Comparison of ENCODE assay signal across 9 cellular contexts in genomic region chr19:43640424-43640757, GRCh38. TPM values are rescaled to one million over a fixed set of nuclear protein-coding genes. Genes with fewer than 3 reads are reported as not detected.
DNase-seq lines count a peak whose midpoint lies in the region; ATAC-seq, FAIRE-seq and TF ChIP-seq lines count a peak whose summit lies in the region.
"Had no signal": no experiment of that assay in that cellular context is flagged by ENCODE, and none has a peak within 500 bp of the region (broad histone marks: within the 10 kb centered on the region; RNA-seq: fewer than 3 reads in every experiment).

No MANE protein-coding gene starts in this region.

- DNase-seq in HCT116 (ENCODE audit: low read depth, low spot score) (no peak), SW480 (ENCODE audit: low spot score) (no peak), NOMO-1 (lab: John Stamatoyannopoulos, UW; ENCODE audit: unreplicated experiment in 2 of 2) (no peak), frontal cortex (ENCODE audit: low spot score in 2 of 2) (no peak), NCI-H187 treated with DMSO at 0.1 percent for 48 hours (lab: John Stamatoyannopoulos, UW) (no peak)
- DNase-seq in activated T-helper 2 cell treated with anti-CD3 and anti-CD28 coated beads, Interferon-gamma antibody, Interleukin-2, Interleukin-4, amounts not matched to agents 10 μg/mL and 5 μg/mL and 100 μg/mL, durations not matched to agents 14 hours and 24 hours and 36 hours (ENCODE audit: low spot score), result no peak
- DNase-seq: MV-4-11 had no signal

- TF ChIP-seq RAD21 in HCT116 (IDR thresholded peaks at IDR 0.05; ENCODE audit: low read depth), result no peak

- TF ChIP-seq POLR2A in HCT116 (IDR thresholded peaks at IDR 0.05; ENCODE audit: borderline replicate concordance, extremely low read depth, insufficient read depth, insufficient read length), result no peak

- H3K4me3 ChIP-seq in HCT116 (replicated peaks in 1 of 2; ENCODE audit: low read depth in 1 of 2, low read length in 2 of 2) (peak overlapping the region; percentile 48 to 52), iPS-11a (ENCODE audit: low read depth, low read length) (peak overlapping the region; percentile 74), skeletal muscle satellite cell (ENCODE audit: low read length) (peak overlapping the region; percentile 61)

- H3K36me3 Mint-ChIP-seq in activated T-helper 2 cell treated with anti-CD3 and anti-CD28 coated beads, Interferon-gamma antibody, Interleukin-2, Interleukin-4, amounts not matched to agents 10 μg/mL and 5 μg/mL and 100 μg/mL, durations not matched to agents 14 hours and 24 hours and 36 hours (ENCODE audit: low read depth), result no peaks in the 10 kb centered on the region

- no peak overlapping the region for H2AFZ ChIP-seq in HCT116 (ENCODE audit: low read depth, low read length, poor library complexity, severe bottlenecking)

- H3K9ac ChIP-seq in HCT116 (ENCODE audit: low read length), result peak overlapping the region; percentile 35; the same call in 1 of the 2 replicates
- H3K9ac ChIP-seq in skeletal muscle satellite cell (ENCODE audit: low read depth, low read length), result no peak overlapping the region

- peaks cover 7% of the 10 kb centered on the region; the same call in 1 of the 2 replicates for H3K27me3 ChIP-seq in HCT116 (ENCODE audit: insufficient read depth, low read length)
- peaks cover 39% of the 10 kb centered on the region for H3K27me3 ChIP-seq in skeletal muscle satellite cell (ENCODE audit: control insufficient read depth, insufficient read depth, low read length)

- H3K9me3 Mint-ChIP-seq in activated T-helper 2 cell treated with anti-CD3 and anti-CD28 coated beads, Interferon-gamma antibody, Interleukin-2, Interleukin-4, amounts not matched to agents 10 μg/mL and 5 μg/mL and 100 μg/mL, durations not matched to agents 14 hours and 24 hours and 36 hours, result no peaks in the 10 kb centered on the region

- H3K27ac Mint-ChIP-seq in activated T-helper 2 cell treated with anti-CD3 and anti-CD28 coated beads, Interferon-gamma antibody, Interleukin-2, Interleukin-4, amounts not matched to agents 10 μg/mL and 5 μg/mL and 100 μg/mL, durations not matched to agents 14 hours and 24 hours and 36 hours, result no peak overlapping the region

- no peaks in the 10 kb centered on the region for H3K9me3 ChIP-seq in HCT116 (ENCODE audit: control insufficient read depth in 1 of 2, insufficient read depth in 1 of 2, low read depth in 1 of 2, low read length in 2 of 2)
- H3K9me3 ChIP-seq in skeletal muscle satellite cell (replicated peaks; ENCODE audit: low read length), result no peaks in the 10 kb centered on the region

- RAD21 ChIA-PET in HCT116 (lab: Charles Lee; ENCODE audit: low non-redundant PET in 1 of 2, low total read pairs in 2 of 2, uncharacterized antibody in 2 of 2, unreplicated experiment in 2 of 2), result no interaction called here

- FAIRE-seq in frontal cortex (lab: Jason Lieb, UNC), result no peak

- ATAC-seq in HCT116, result no peak

- H3K4me1 ChIP-seq in HCT116 (ENCODE audit: control insufficient read depth in 1 of 2, insufficient read depth in 2 of 2, low read length in 2 of 2) (peaks cover 14 to 30% of the 10 kb centered on the region in 2 experiments), skeletal muscle satellite cell (ENCODE audit: control insufficient read depth, insufficient read depth, low read length) (peaks cover 12% of the 10 kb centered on the region)

- H4K20me1 ChIP-seq in HCT116 (ENCODE audit: insufficient read depth), result no peaks in the 10 kb centered on the region

- BruUV-seq in HCT116 (replicated peaks; lab: Mats Ljungman, UMichigan), result no TSS peak

- CTCF ChIA-PET in HCT116 (lab: Charles Lee), result no interaction called here

- no peaks in the 10 kb centered on the region for H3K36me3 ChIP-seq in HCT116 (ENCODE audit: control insufficient read depth in 1 of 2, insufficient read depth in 2 of 2, low read length in 2 of 2)
- no peaks in the 10 kb centered on the region for H3K36me3 ChIP-seq in skeletal muscle satellite cell (ENCODE audit: insufficient read depth, low read length)

- intact Hi-C loops in HCT116 (cut with micrococcal nuclease), result no loop called here
- intact Hi-C loops in activated T-helper 2 cell treated with anti-CD3 and anti-CD28 coated beads, Interferon-gamma antibody, Interleukin-2, Interleukin-4, amounts not matched to agents 10 μg/mL and 5 μg/mL and 100 μg/mL, durations not matched to agents 14 hours and 24 hours and 36 hours (cut with micrococcal nuclease), result no loop called here

- no peaks in the 10 kb centered on the region for H3K9me2 ChIP-seq in HCT116 (ENCODE audit: insufficient read depth)

- peak overlapping the region; percentile 83 for H3K4me2 ChIP-seq in HCT116 (ENCODE audit: low read length)
- H3K4me2 ChIP-seq in skeletal muscle satellite cell (ENCODE audit: low read length), result peak overlapping the region; percentile 82

- peak overlapping the region; percentile 66 for H3K4me3 Mint-ChIP-seq in activated T-helper 2 cell treated with anti-CD3 and anti-CD28 coated beads, Interferon-gamma antibody, Interleukin-2, Interleukin-4, amounts not matched to agents 10 μg/mL and 5 μg/mL and 100 μg/mL, durations not matched to agents 14 hours and 24 hours and 36 hours (ENCODE audit: low read depth)

- no peaks in the 10 kb centered on the region for H3K79me2 ChIP-seq in HCT116 (ENCODE audit: insufficient read depth, low read length)

- peaks cover 43% of the 10 kb centered on the region for H3K27me3 Mint-ChIP-seq in activated T-helper 2 cell treated with anti-CD3 and anti-CD28 coated beads, Interferon-gamma antibody, Interleukin-2, Interleukin-4, amounts not matched to agents 10 μg/mL and 5 μg/mL and 100 μg/mL, durations not matched to agents 14 hours and 24 hours and 36 hours (ENCODE audit: low read depth)

- peak overlapping the region; percentile 40; the same call in 1 of the 2 replicates for H3K27ac ChIP-seq in HCT116 (ENCODE audit: low read depth, low read length)

- peaks cover 8% of the 10 kb centered on the region for H3K4me1 Mint-ChIP-seq in activated T-helper 2 cell treated with anti-CD3 and anti-CD28 coated beads, Interferon-gamma antibody, Interleukin-2, Interleukin-4, amounts not matched to agents 10 μg/mL and 5 μg/mL and 100 μg/mL, durations not matched to agents 14 hours and 24 hours and 36 hours (ENCODE audit: low read depth)

- no peak for TF ChIP-seq CTCF in HCT116 (IDR thresholded peaks at IDR 0.05 in 2 of 3, conservative IDR thresholded peaks at IDR 0.05 in 1 of 3; ENCODE audit: borderline replicate concordance in 1 of 3, insufficient read depth in 1 of 3, low read depth in 2 of 3, low read length in 2 of 3)

- POLR2A ChIA-PET in HCT116 (lab: Charles Lee), result no interaction called here

TF ChIP-seq in HCT116, 20 proteins besides CTCF, POLR2A, EP300 and RAD21 (continues in another document):
- TF ChIP-seq CBX3 (IDR thresholded peaks at IDR 0.05; ENCODE audit: low read depth) (no peak), EZH2phosphoT487 (IDR thresholded peaks at IDR 0.05; ENCODE audit: borderline replicate concordance) (no peak), POLR2AphosphoS5 (IDR thresholded peaks at IDR 0.05; ENCODE audit: low read depth, low read length) (no peak), ZFX (IDR thresholded peaks at IDR 0.05) (no peak), CEBPB (IDR thresholded peaks at IDR 0.05; ENCODE audit: low read depth) (no peak), FOSL1 (IDR thresholded peaks at IDR 0.05; ENCODE audit: low read depth) (no peak), EGR1 (IDR thresholded peaks at IDR 0.05; ENCODE audit: low read depth) (no peak), ATF3 (IDR thresholded peaks at IDR 0.05) (no peak)

RNA-seq across cellular contexts. Expression of gene CADM4, which starts 0.7 kb away (rescaled TPM):
- 28.7 TPM for total RNA-seq in HCT116 (2021; ENCODE audit: unreplicated experiment)
- 33.7 and 34.8 TPM in 2 replicates for polyA plus RNA-seq in HCT116 (2012)
- 0.39 and 0.44 TPM in 2 replicates for total RNA-seq in activated T-helper 2 cell treated with anti-CD3 and anti-CD28 coated beads, Interferon-gamma antibody, Interleukin-2, Interleukin-4, amounts not matched to agents 10 μg/mL and 5 μg/mL and 100 μg/mL, durations not matched to agents 14 hours and 24 hours and 36 hours
- total RNA-seq in skeletal muscle satellite cell (2012; rRNA removed), result 0.25 and 1.1 TPM in 2 replicates
- total RNA-seq in frontal cortex, result 93.3 TPM

RNA-seq across cellular contexts. Expression of gene ZNF428, which starts 21.0 kb away (rescaled TPM):
- total RNA-seq in HCT116 (2021; ENCODE audit: unreplicated experiment), result 39.6 TPM
- polyA plus RNA-seq in HCT116 (2012), result 37.5 and 37.7 TPM in 2 replicates
- total RNA-seq in activated T-helper 2 cell treated with anti-CD3 and anti-CD28 coated beads, Interferon-gamma antibody, Interleukin-2, Interleukin-4, amounts not matched to agents 10 μg/mL and 5 μg/mL and 100 μg/mL, durations not matched to agents 14 hours and 24 hours and 36 hours, result 17.7 and 19.1 TPM in 2 replicates
- total RNA-seq in skeletal muscle satellite cell (2012; rRNA removed), result 16.7 and 22.1 TPM in 2 replicates
- 157 TPM for total RNA-seq in frontal cortex

RNA-seq across cellular contexts. Expression of gene SRRM5, which starts 28.5 kb away (rescaled TPM):
- total RNA-seq in HCT116 (2021; ENCODE audit: unreplicated experiment), result not detected
- 0.16 and 0.20 TPM in 2 replicates for polyA plus RNA-seq in HCT116 (2012)
- 0.32 and 0.46 TPM in 2 replicates for total RNA-seq in activated T-helper 2 cell treated with anti-CD3 and anti-CD28 coated beads, Interferon-gamma antibody, Interleukin-2, Interleukin-4, amounts not matched to agents 10 μg/mL and 5 μg/mL and 100 μg/mL, durations not matched to agents 14 hours and 24 hours and 36 hours
- not detected in 2 replicates for total RNA-seq in skeletal muscle satellite cell (2012; rRNA removed)
- not detected for total RNA-seq in frontal cortex

RNA-seq across cellular contexts. Expression of gene PLAUR, which starts 29.6 kb away (rescaled TPM):
- total RNA-seq in HCT116 (2021; ENCODE audit: unreplicated experiment), result 98.1 TPM
- polyA plus RNA-seq in HCT116 (2012), result 161 and 211 TPM in 2 replicates
- total RNA-seq in activated T-helper 2 cell treated with anti-CD3 and anti-CD28 coated beads, Interferon-gamma antibody, Interleukin-2, Interleukin-4, amounts not matched to agents 10 μg/mL and 5 μg/mL and 100 μg/mL, durations not matched to agents 14 hours and 24 hours and 36 hours, result 19.9 and 21.2 TPM in 2 replicates
- 105 and 135 TPM in 2 replicates for total RNA-seq in skeletal muscle satellite cell (2012; rRNA removed)
- total RNA-seq in frontal cortex, result 2.9 TPM

RNA-seq across cellular contexts. Expression of gene ZNF576, which starts 44.0 kb away (rescaled TPM):
- total RNA-seq in HCT116 (2021; ENCODE audit: unreplicated experiment), result 11.2 TPM
- polyA plus RNA-seq in HCT116 (2012), result 11.4 and 11.9 TPM in 2 replicates
- 14.5 and 14.8 TPM in 2 replicates for total RNA-seq in activated T-helper 2 cell treated with anti-CD3 and anti-CD28 coated beads, Interferon-gamma antibody, Interleukin-2, Interleukin-4, amounts not matched to agents 10 μg/mL and 5 μg/mL and 100 μg/mL, durations not matched to agents 14 hours and 24 hours and 36 hours
- 8.9 and 15.3 TPM in 2 replicates for total RNA-seq in skeletal muscle satellite cell (2012; rRNA removed)
- 5.3 TPM for total RNA-seq in frontal cortex

Comparison
In these comparisons a context has a peak if more than half of its experiments do, and no peak if none do; other contexts are left out.
1. RNA of gene CADM4, which starts 0.7 kb away (total RNA-seq): 93.3 TPM in frontal cortex (single experiment) and 28.7 TPM in HCT116 (single experiment); 0.39 to 0.44 TPM in activated T-helper 2 cell treated with anti-CD3 and anti-CD28 coated beads, Interferon-gamma antibody, Interleukin-2, Interleukin-4, amounts not matched to agents 10 μg/mL and 5 μg/mL and 100 μg/mL, durations not matched to agents 14 hours and 24 hours and 36 hours; every median in the first group is over 10 times any median in the second.
2. Peak in every context shown above with its lines, with median percentiles within 50 percentile points of each other: H3K4me3 ChIP-seq.